Comparison of ENCODE assay signal across 10 cellular contexts in genomic region chr2:241940329-241940728, GRCh38.
DNase-seq lines count a peak whose midpoint lies in the region; ATAC-seq, FAIRE-seq and TF ChIP-seq lines count a peak whose summit lies in the region.
"Had no signal": no experiment of that assay in that cellular context is flagged by ENCODE, and none has a peak within 500 bp of the region (broad histone marks: within the 10 kb centered on the region; RNA-seq: fewer than 3 reads in every experiment).

No MANE protein-coding gene starts in this region.

- POLR2A ChIA-PET in endothelial cell of umbilical vein (lab: Charles Lee) = no interaction called here

- BruUV-seq in endothelial cell of umbilical vein (replicated peaks; lab: Mats Ljungman, UMichigan) = no TSS peak

- H4K20me1 ChIP-seq in endothelial cell of umbilical vein (replicated peaks; ENCODE audit: control insufficient read depth, extremely low read depth, insufficient read depth, low read length) = no peaks in the 10 kb centered on the region

- H3K4me3 ChIP-seq in endothelial cell of umbilical vein (replicated peaks in 1 of 3; ENCODE audit: insufficient read depth in 1 of 3, low read depth in 1 of 3, low read length in 3 of 3) = no peak overlapping the region
- H3K4me3 ChIP-seq: colonic mucosa had no signal

- no peak overlapping the region for H3K27ac Mint-ChIP-seq in activated T-helper 2 cell treated with anti-CD3 and anti-CD28 coated beads, Interferon-gamma antibody, Interleukin-2, Interleukin-4, amounts not matched to agents 10 μg/mL and 5 μg/mL and 100 μg/mL, durations not matched to agents 14 hours and 24 hours and 36 hours

- no peak overlapping the region for H3K9ac ChIP-seq in endothelial cell of umbilical vein (replicated peaks; ENCODE audit: extremely low read depth, insufficient read depth, low read length)

- H3K36me3 Mint-ChIP-seq in activated T-helper 2 cell treated with anti-CD3 and anti-CD28 coated beads, Interferon-gamma antibody, Interleukin-2, Interleukin-4, amounts not matched to agents 10 μg/mL and 5 μg/mL and 100 μg/mL, durations not matched to agents 14 hours and 24 hours and 36 hours (ENCODE audit: low read depth) = no peaks in the 10 kb centered on the region

- H3K4me3 Mint-ChIP-seq in activated T-helper 2 cell treated with anti-CD3 and anti-CD28 coated beads, Interferon-gamma antibody, Interleukin-2, Interleukin-4, amounts not matched to agents 10 μg/mL and 5 μg/mL and 100 μg/mL, durations not matched to agents 14 hours and 24 hours and 36 hours (ENCODE audit: low read depth) = no peak overlapping the region

- no peaks in the 10 kb centered on the region for H3K9me3 ChIP-seq in endothelial cell of umbilical vein (replicated peaks; ENCODE audit: control insufficient read depth, insufficient read depth, low read length)
- H3K9me3 ChIP-seq: colonic mucosa had no signal

- dilution Hi-C loops in endothelial cell of umbilical vein (cut with MboI; ENCODE audit: extremely low pct_ligation_motif_present, low sequenced_read_pairs) = no loop called here

- no peak overlapping the region for H2AFZ ChIP-seq in endothelial cell of umbilical vein (ENCODE audit: low read depth, low read length)

- no peaks in the 10 kb centered on the region for H3K9me1 ChIP-seq in endothelial cell of umbilical vein (replicated peaks; ENCODE audit: control insufficient read depth, extremely low read depth, insufficient read depth, low read length)

- H3K36me3 ChIP-seq in endothelial cell of umbilical vein (ENCODE audit: control insufficient read depth in 2 of 2, extremely low read depth in 1 of 2, insufficient read depth in 2 of 2, low read length in 2 of 2) = no peaks in the 10 kb centered on the region
- H3K36me3 ChIP-seq: colonic mucosa had no signal

- TF ChIP-seq CTCF in endothelial cell of umbilical vein (IDR thresholded peaks at IDR 0.05; ENCODE audit: extremely low read depth in 1 of 2, insufficient read depth in 1 of 2, low read depth in 1 of 2, low read length in 2 of 2) = peak; percentile 19 to 34

- no peak for ATAC-seq in GM18498 (IDR thresholded peaks at IDR 0.05; ENCODE audit: unreplicated experiment)

- DNase-seq in stimulated activated CD4-positive, alpha-beta T cell treated with anti-CD3 and anti-CD28 coated beads, Interleukin-15, amount 100 ng/mL, for 24 hours = peak; percentile 17
- DNase-seq in stimulated activated CD4-positive, alpha-beta T cell treated with anti-CD3 and anti-CD28 coated beads, Interleukin-4, amount 100 ng/mL, for 4 hours = no peak
- peak; percentile 19 for DNase-seq in NAMALWA (ENCODE audit: low spot score)
- DNase-seq in endothelial cell of umbilical vein (ENCODE audit: low read depth, low spot score) = no peak
- DNase-seq in activated T-helper 2 cell treated with anti-CD3 and anti-CD28 coated beads, Interferon-gamma antibody, Interleukin-2, Interleukin-4, amounts not matched to agents 10 μg/mL and 5 μg/mL and 100 μg/mL, durations not matched to agents 14 hours and 24 hours and 36 hours (ENCODE audit: low spot score) = no peak
- DNase-seq in GDM1 (lab: John Stamatoyannopoulos, UW) = no peak
- no peak for DNase-seq in activated gamma-delta T cell (lab: John Stamatoyannopoulos, UW)
- DNase-seq: colonic mucosa, SIG-M5 had no signal

- intact Hi-C loops in endothelial cell of umbilical vein (cut with micrococcal nuclease) = no loop called here
- intact Hi-C loops in activated T-helper 2 cell treated with anti-CD3 and anti-CD28 coated beads, Interferon-gamma antibody, Interleukin-2, Interleukin-4, amounts not matched to agents 10 μg/mL and 5 μg/mL and 100 μg/mL, durations not matched to agents 14 hours and 24 hours and 36 hours (cut with micrococcal nuclease) = no loop called here

- H3K4me1 Mint-ChIP-seq in activated T-helper 2 cell treated with anti-CD3 and anti-CD28 coated beads, Interferon-gamma antibody, Interleukin-2, Interleukin-4, amounts not matched to agents 10 μg/mL and 5 μg/mL and 100 μg/mL, durations not matched to agents 14 hours and 24 hours and 36 hours (ENCODE audit: low read depth) = peaks cover 7% of the 10 kb centered on the region

- no peak for FAIRE-seq in endothelial cell of umbilical vein (lab: Jason Lieb, UNC)

- H3K27ac ChIP-seq in endothelial cell of umbilical vein (ENCODE audit: insufficient read depth, low read depth, low read length) = no peak overlapping the region
- H3K27ac ChIP-seq: colonic mucosa had no signal

- no peak overlapping the region for H3K4me2 ChIP-seq in endothelial cell of umbilical vein (ENCODE audit: insufficient read depth, low read length)

- no peaks in the 10 kb centered on the region for H3K79me2 ChIP-seq in endothelial cell of umbilical vein (ENCODE audit: control insufficient read depth, insufficient read depth, low read length)

- no peaks in the 10 kb centered on the region for H3K9me3 Mint-ChIP-seq in activated T-helper 2 cell treated with anti-CD3 and anti-CD28 coated beads, Interferon-gamma antibody, Interleukin-2, Interleukin-4, amounts not matched to agents 10 μg/mL and 5 μg/mL and 100 μg/mL, durations not matched to agents 14 hours and 24 hours and 36 hours

- CTCF ChIA-PET in endothelial cell of umbilical vein (lab: Charles Lee) = no interaction called here

- H3K4me1 ChIP-seq in endothelial cell of umbilical vein (ENCODE audit: control insufficient read depth, extremely low read depth, insufficient read depth, low read length) = no peaks in the 10 kb centered on the region
- H3K4me1 ChIP-seq: colonic mucosa had no signal

- H3K27me3 ChIP-seq in endothelial cell of umbilical vein (ENCODE audit: control insufficient read depth in 2 of 2, insufficient read depth in 2 of 2, low read length in 2 of 2) = no peaks in the 10 kb centered on the region
- H3K27me3 ChIP-seq: colonic mucosa had no signal

- no peaks in the 10 kb centered on the region for H3K27me3 Mint-ChIP-seq in activated T-helper 2 cell treated with anti-CD3 and anti-CD28 coated beads, Interferon-gamma antibody, Interleukin-2, Interleukin-4, amounts not matched to agents 10 μg/mL and 5 μg/mL and 100 μg/mL, durations not matched to agents 14 hours and 24 hours and 36 hours (ENCODE audit: low read depth)

- TF ChIP-seq POLR2A in endothelial cell of umbilical vein (IDR thresholded peaks at IDR 0.05; ENCODE audit: low read depth, low read length) = no peak

TF ChIP-seq in endothelial cell of umbilical vein, 7 proteins besides CTCF, POLR2A, EP300 and RAD21:
- TF ChIP-seq MYC (IDR thresholded peaks at IDR 0.05; ENCODE audit: low read depth, low read length) = no peak
- no peak for TF ChIP-seq FOS (IDR thresholded peaks at IDR 0.05; ENCODE audit: borderline replicate concordance, insufficient read depth, low read length)
- no peak for TF ChIP-seq JUN (IDR thresholded peaks at IDR 0.05; ENCODE audit: borderline replicate concordance, insufficient read depth, insufficient read length, low read depth)
- TF ChIP-seq MAX (IDR thresholded peaks at IDR 0.05; ENCODE audit: insufficient read depth, insufficient read length) = no peak
- TF ChIP-seq GATA2 (IDR thresholded peaks at IDR 0.05; ENCODE audit: insufficient read depth, insufficient read length, low read depth, low read length) = no peak

Comparison
In these comparisons a context has a peak if more than half of its experiments do, and no peak if none do; other contexts are left out.
1. DNase-seq: peak in stimulated activated CD4-positive, alpha-beta T cell treated with anti-CD3 and anti-CD28 coated beads, Interleukin-15, amount 100 ng/mL, for 24 hours (single experiment) and NAMALWA (single experiment); none in stimulated activated CD4-positive, alpha-beta T cell treated with anti-CD3 and anti-CD28 coated beads, Interleukin-4, amount 100 ng/mL, for 4 hours (0 of 2), endothelial cell of umbilical vein (single experiment), activated T-helper 2 cell treated with anti-CD3 and anti-CD28 coated beads, Interferon-gamma antibody, Interleukin-2, Interleukin-4, amounts not matched to agents 10 μg/mL and 5 μg/mL and 100 μg/mL, durations not matched to agents 14 hours and 24 hours and 36 hours (single experiment), GDM1 (single experiment) and activated gamma-delta T cell (single experiment).